Comparison of ENCODE assay signal across 1 cellular context in genomic region chr3:16264708-16265454, GRCh38.
TF ChIP-seq lines count a peak whose summit lies in the region.

TSS of gene DPH3 (minus strand) at chr3:16264943. CDS start at chr3:16264876, 67 bp downstream.
TSS of gene OXNAD1 (plus strand) at chr3:16265212. CDS start at chr3:16270953, 5,741 bp downstream.

TF ChIP-seq in HepG2, 621 proteins besides CTCF, POLR2A, EP300 and RAD21 (continued from another document and continues in another):
- TF ChIP-seq, protein P1, sequence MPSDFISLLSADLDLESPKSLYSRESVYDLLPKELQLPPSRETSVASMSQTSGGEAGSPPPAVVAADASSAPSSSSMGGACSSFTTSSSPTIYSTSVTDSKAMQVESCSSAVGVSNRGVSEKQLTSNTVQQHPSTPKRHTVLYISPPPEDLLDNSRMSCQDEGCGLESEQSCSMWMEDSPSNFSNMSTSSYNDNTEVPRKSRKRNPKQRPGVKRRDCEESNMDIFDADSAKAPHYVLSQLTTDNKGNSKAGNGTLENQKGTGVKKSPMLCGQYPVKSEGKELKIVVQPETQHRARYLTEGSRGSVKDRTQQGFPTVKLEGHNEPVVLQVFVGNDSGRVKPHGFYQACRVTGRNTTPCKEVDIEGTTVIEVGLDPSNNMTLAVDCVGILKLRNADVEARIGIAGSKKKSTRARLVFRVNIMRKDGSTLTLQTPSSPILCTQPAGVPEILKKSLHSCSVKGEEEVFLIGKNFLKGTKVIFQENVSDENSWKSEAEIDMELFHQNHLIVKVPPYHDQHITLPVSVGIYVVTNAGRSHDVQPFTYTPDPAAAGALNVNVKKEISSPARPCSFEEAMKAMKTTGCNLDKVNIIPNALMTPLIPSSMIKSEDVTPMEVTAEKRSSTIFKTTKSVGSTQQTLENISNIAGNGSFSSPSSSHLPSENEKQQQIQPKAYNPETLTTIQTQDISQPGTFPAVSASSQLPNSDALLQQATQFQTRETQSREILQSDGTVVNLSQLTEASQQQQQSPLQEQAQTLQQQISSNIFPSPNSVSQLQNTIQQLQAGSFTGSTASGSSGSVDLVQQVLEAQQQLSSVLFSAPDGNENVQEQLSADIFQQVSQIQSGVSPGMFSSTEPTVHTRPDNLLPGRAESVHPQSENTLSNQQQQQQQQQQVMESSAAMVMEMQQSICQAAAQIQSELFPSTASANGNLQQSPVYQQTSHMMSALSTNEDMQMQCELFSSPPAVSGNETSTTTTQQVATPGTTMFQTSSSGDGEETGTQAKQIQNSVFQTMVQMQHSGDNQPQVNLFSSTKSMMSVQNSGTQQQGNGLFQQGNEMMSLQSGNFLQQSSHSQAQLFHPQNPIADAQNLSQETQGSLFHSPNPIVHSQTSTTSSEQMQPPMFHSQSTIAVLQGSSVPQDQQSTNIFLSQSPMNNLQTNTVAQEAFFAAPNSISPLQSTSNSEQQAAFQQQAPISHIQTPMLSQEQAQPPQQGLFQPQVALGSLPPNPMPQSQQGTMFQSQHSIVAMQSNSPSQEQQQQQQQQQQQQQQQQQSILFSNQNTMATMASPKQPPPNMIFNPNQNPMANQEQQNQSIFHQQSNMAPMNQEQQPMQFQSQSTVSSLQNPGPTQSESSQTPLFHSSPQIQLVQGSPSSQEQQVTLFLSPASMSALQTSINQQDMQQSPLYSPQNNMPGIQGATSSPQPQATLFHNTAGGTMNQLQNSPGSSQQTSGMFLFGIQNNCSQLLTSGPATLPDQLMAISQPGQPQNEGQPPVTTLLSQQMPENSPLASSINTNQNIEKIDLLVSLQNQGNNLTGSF (CRISPR knock-in tag; IDR thresholded peaks at IDR 0.05), result no peak
- 0 out of 2 replicates have a peak, but pooled peaks have one; percentile 54 for TF ChIP-seq ZSCAN29 (CRISPR knock-in tag; conservative IDR thresholded peaks at IDR 0.05)
- peak; percentile 49 for TF ChIP-seq CBX1 (IDR thresholded peaks at IDR 0.05; ENCODE audit: low read depth)
- TF ChIP-seq, protein P2, sequence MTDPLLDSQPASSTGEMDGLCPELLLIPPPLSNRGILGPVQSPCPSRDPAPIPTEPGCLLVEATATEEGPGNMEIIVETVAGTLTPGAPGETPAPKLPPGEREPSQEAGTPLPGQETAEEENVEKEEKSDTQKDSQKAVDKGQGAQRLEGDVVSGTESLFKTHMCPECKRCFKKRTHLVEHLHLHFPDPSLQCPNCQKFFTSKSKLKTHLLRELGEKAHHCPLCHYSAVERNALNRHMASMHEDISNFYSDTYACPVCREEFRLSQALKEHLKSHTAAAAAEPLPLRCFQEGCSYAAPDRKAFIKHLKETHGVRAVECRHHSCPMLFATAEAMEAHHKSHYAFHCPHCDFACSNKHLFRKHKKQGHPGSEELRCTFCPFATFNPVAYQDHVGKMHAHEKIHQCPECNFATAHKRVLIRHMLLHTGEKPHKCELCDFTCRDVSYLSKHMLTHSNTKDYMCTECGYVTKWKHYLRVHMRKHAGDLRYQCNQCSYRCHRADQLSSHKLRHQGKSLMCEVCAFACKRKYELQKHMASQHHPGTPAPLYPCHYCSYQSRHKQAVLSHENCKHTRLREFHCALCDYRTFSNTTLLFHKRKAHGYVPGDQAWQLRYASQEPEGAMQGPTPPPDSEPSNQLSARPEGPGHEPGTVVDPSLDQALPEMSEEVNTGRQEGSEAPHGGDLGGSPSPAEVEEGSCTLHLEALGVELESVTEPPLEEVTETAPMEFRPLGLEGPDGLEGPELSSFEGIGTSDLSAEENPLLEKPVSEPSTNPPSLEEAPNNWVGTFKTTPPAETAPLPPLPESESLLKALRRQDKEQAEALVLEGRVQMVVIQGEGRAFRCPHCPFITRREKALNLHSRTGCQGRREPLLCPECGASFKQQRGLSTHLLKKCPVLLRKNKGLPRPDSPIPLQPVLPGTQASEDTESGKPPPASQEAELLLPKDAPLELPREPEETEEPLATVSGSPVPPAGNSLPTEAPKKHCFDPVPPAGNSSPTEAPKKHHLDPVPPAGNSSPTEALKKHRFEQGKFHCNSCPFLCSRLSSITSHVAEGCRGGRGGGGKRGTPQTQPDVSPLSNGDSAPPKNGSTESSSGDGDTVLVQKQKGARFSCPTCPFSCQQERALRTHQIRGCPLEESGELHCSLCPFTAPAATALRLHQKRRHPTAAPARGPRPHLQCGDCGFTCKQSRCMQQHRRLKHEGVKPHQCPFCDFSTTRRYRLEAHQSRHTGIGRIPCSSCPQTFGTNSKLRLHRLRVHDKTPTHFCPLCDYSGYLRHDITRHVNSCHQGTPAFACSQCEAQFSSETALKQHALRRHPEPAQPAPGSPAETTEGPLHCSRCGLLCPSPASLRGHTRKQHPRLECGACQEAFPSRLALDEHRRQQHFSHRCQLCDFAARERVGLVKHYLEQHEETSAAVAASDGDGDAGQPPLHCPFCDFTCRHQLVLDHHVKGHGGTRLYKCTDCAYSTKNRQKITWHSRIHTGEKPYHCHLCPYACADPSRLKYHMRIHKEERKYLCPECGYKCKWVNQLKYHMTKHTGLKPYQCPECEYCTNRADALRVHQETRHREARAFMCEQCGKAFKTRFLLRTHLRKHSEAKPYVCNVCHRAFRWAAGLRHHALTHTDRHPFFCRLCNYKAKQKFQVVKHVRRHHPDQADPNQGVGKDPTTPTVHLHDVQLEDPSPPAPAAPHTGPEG (CRISPR knock-in tag; IDR thresholded peaks at IDR 0.05), result peak; percentile 30; the same call in 1 of the 2 replicates
- TF ChIP-seq NFYC (CRISPR knock-in tag; IDR thresholded peaks at IDR 0.05), result peak; percentile 83
- no peak; the same call in 1 of the 2 replicates for TF ChIP-seq ZNF775 (CRISPR knock-in tag; IDR thresholded peaks at IDR 0.05; ENCODE audit: borderline replicate concordance)
- TF ChIP-seq ZNF672 (CRISPR knock-in tag; IDR thresholded peaks at IDR 0.05), result no peak
- TF ChIP-seq RBFOX2 (IDR thresholded peaks at IDR 0.05; ENCODE audit: low read depth, low read length), result peak; percentile 86
- peak; percentile 78; the same call in 1 of the 2 replicates for TF ChIP-seq KLF12 (CRISPR knock-in tag; IDR thresholded peaks at IDR 0.05; ENCODE audit: borderline replicate concordance)
- no peak for TF ChIP-seq SATB2 (CRISPR knock-in tag; IDR thresholded peaks at IDR 0.05)
- TF ChIP-seq HHEX (CRISPR knock-in tag; IDR thresholded peaks at IDR 0.05), result no peak
- TF ChIP-seq AGO1 (IDR thresholded peaks at IDR 0.05; ENCODE audit: low read depth, low read length, poor library complexity, severe bottlenecking), result peak; percentile 34
- TF ChIP-seq, protein P3, sequence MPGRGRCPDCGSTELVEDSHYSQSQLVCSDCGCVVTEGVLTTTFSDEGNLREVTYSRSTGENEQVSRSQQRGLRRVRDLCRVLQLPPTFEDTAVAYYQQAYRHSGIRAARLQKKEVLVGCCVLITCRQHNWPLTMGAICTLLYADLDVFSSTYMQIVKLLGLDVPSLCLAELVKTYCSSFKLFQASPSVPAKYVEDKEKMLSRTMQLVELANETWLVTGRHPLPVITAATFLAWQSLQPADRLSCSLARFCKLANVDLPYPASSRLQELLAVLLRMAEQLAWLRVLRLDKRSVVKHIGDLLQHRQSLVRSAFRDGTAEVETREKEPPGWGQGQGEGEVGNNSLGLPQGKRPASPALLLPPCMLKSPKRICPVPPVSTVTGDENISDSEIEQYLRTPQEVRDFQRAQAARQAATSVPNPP (CRISPR knock-in tag; IDR thresholded peaks at IDR 0.05), result no peak
- TF ChIP-seq IRF9 (CRISPR knock-in tag; IDR thresholded peaks at IDR 0.05; ENCODE audit: borderline replicate concordance), result 0 out of 2 replicates have a peak, but pooled peaks have one; percentile 25
- TF ChIP-seq ZXDC (CRISPR knock-in tag; IDR thresholded peaks at IDR 0.05), result no peak
- TF ChIP-seq SIX4 (CRISPR knock-in tag; IDR thresholded peaks at IDR 0.05), result no peak
- TF ChIP-seq AHR (CRISPR knock-in tag; IDR thresholded peaks at IDR 0.05), result 0 out of 2 replicates have a peak, but pooled peaks have one; percentile 15
- no peak for TF ChIP-seq MEIS2 (CRISPR knock-in tag; IDR thresholded peaks at IDR 0.05)
- no peak for TF ChIP-seq ZKSCAN8 (CRISPR knock-in tag; IDR thresholded peaks at IDR 0.05; ENCODE audit: borderline replicate concordance)
- no peak for TF ChIP-seq CEBPZ (IDR thresholded peaks at IDR 0.05; ENCODE audit: low read length)
